Comparison of ENCODE assay signal across 1 cellular context in the genomic region with DNA sequence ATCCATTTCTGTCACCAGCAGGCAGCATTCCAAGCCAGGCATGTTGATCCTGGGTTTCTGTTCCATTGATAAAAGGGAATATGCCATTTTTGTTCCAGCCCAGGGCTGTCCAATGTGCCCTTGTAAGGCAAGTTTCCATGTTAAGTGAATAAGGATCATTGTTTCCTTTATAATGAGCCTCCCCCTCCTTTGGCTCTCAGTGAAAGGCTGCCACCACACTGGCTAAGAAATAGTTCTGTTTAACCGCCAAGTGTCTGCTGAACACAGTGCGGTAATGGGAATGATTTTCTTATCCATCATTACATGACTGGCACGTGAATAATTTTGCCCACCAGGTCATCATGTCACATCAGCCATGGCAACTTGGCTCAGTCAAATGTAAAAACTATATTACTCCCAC.
A peak's percentile ranks its signal among the peaks of the same experiment; 100 is the strongest.
TF ChIP-seq lines count a peak whose summit lies in the region.

No MANE protein-coding gene starts in this region.

TF ChIP-seq in neural cell, 6 proteins besides CTCF, POLR2A, EP300 and RAD21:
- TF ChIP-seq POLR2AphosphoS5 (IDR thresholded peaks at IDR 0.05) (peak; percentile 71), SMC3 (conservative IDR thresholded peaks at IDR 0.05; ENCODE audit: poor library complexity) (no peak)
- TF ChIP-seq, protein P1, sequence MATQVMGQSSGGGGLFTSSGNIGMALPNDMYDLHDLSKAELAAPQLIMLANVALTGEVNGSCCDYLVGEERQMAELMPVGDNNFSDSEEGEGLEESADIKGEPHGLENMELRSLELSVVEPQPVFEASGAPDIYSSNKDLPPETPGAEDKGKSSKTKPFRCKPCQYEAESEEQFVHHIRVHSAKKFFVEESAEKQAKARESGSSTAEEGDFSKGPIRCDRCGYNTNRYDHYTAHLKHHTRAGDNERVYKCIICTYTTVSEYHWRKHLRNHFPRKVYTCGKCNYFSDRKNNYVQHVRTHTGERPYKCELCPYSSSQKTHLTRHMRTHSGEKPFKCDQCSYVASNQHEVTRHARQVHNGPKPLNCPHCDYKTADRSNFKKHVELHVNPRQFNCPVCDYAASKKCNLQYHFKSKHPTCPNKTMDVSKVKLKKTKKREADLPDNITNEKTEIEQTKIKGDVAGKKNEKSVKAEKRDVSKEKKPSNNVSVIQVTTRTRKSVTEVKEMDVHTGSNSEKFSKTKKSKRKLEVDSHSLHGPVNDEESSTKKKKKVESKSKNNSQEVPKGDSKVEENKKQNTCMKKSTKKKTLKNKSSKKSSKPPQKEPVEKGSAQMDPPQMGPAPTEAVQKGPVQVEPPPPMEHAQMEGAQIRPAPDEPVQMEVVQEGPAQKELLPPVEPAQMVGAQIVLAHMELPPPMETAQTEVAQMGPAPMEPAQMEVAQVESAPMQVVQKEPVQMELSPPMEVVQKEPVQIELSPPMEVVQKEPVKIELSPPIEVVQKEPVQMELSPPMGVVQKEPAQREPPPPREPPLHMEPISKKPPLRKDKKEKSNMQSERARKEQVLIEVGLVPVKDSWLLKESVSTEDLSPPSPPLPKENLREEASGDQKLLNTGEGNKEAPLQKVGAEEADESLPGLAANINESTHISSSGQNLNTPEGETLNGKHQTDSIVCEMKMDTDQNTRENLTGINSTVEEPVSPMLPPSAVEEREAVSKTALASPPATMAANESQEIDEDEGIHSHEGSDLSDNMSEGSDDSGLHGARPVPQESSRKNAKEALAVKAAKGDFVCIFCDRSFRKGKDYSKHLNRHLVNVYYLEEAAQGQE (IDR thresholded peaks at IDR 0.05; ENCODE audit: borderline replicate concordance): peak; percentile 40
